Comparison of ENCODE assay signal across 18 cellular contexts in the genomic region with DNA sequence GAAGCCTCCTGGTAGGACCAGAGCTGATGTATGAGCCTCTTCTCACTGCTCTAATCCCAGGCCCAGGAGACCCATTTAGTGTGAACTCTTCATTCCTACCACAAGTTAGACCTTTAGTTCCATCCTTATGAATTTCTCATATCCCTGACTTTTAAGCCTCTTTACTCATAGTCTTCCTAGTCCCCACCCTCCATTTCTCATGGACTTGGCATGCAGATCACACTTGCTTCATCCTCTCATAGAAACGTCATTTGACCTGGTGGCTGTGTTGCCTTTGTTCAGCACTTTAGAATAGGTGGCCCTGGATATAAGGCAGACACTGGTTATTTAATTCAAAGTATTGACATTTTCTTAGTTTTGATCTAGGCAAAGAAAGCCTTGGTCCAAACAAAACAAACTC.
DNase-seq lines count a peak whose midpoint lies in the region; ATAC-seq and TF ChIP-seq lines count a peak whose summit lies in the region.
"Had no signal": no experiment of that assay in that cellular context is flagged by ENCODE, and none has a peak within 500 bp of the region (broad histone marks: within the 10 kb centered on the region; RNA-seq: fewer than 3 reads in every experiment).

No MANE protein-coding gene starts in this region.

- H3K27ac ChIP-seq in heart left ventricle = peak overlapping the region in 2 of 12 donors; percentile 22 to 37
- no peak overlapping the region for H3K27ac ChIP-seq in right cardiac atrium (ENCODE audit: low read length)
- H3K27ac ChIP-seq: ascending aorta, psoas muscle, thyroid gland had no signal

- WGBS in heart left ventricle, 4 donors = 23 to 29% (median 27%) methylated on average over 1 of the region's 1 CpG
- WGBS in right cardiac atrium = 34% methylated on average over 1 of the region's 1 CpG

- ATAC-seq in heart left ventricle (peak in 3 of 4 donors; percentile 44 to 70 (median 67)), right cardiac atrium (no peak), GM21576 (IDR thresholded peaks at IDR 0.05; ENCODE audit: unreplicated experiment) (no peak), HG03521 (IDR thresholded peaks at IDR 0.05; ENCODE audit: unreplicated experiment) (no peak)
- ATAC-seq: psoas muscle had no signal

- H3K4me3 ChIP-seq in heart left ventricle (no peak overlapping the region), right cardiac atrium (ENCODE audit: low read length) (no peak overlapping the region), adipocyte (ENCODE audit: low read length) (no peak overlapping the region), fibroblast of the aortic adventitia (ENCODE audit: low read depth, low read length) (no peak overlapping the region)
- H3K4me3 ChIP-seq: ascending aorta, psoas muscle, thyroid gland had no signal

- H3K9ac ChIP-seq in adipocyte (ENCODE audit: low read length) = no peak overlapping the region

- H3K27me3 ChIP-seq in heart left ventricle (no peaks in the 10 kb centered on the region), right cardiac atrium (ENCODE audit: control insufficient read depth, insufficient read depth) (no peaks in the 10 kb centered on the region), adipocyte (replicated peaks; ENCODE audit: control insufficient read depth, insufficient read depth, low read length) (no peaks in the 10 kb centered on the region)
- H3K27me3 ChIP-seq: ascending aorta, thyroid gland had no signal

- H3K4me1 ChIP-seq in heart left ventricle (peaks cover 0 to 24% (median 4%) of the 10 kb centered on the region in 12 donors), right cardiac atrium (ENCODE audit: control insufficient read depth, insufficient read depth, low read length) (peaks cover 4% of the 10 kb centered on the region), adipocyte (ENCODE audit: control insufficient read depth, insufficient read depth, low read length) (peaks cover 27% of the 10 kb centered on the region)
- H3K4me1 ChIP-seq: ascending aorta, psoas muscle, thyroid gland had no signal

- intact Hi-C loops in heart left ventricle (cut with DNase I) (no loop called here), right cardiac atrium (cut with DNase I) (no loop called here)

- TF ChIP-seq POLR2A in heart left ventricle (IDR thresholded peaks at IDR 0.05) = no peak

- in situ Hi-C loops in GM13976 (cut with MboI; ENCODE audit: low sequenced_read_pairs, unreplicated experiment) = no loop called here

- H3K9me3 ChIP-seq in heart left ventricle (peaks cover 0 to 15% (median 0%) of the 10 kb centered on the region in 12 donors), right cardiac atrium (ENCODE audit: control insufficient read depth, low read length) (no peaks in the 10 kb centered on the region), adipocyte (ENCODE audit: control insufficient read depth, low read length) (peaks cover 4% of the 10 kb centered on the region)
- H3K9me3 ChIP-seq: ascending aorta, thyroid gland had no signal

- no peaks in the 10 kb centered on the region for H3K36me3 ChIP-seq in heart left ventricle
- no peaks in the 10 kb centered on the region for H3K36me3 ChIP-seq in adipocyte (ENCODE audit: control insufficient read depth, insufficient read depth, low read length, severe bottlenecking)
- H3K36me3 ChIP-seq: ascending aorta, thyroid gland had no signal

- TF ChIP-seq CTCF in heart left ventricle (IDR thresholded peaks at IDR 0.05) (no peak), fibroblast of the aortic adventitia (IDR thresholded peaks at IDR 0.05; ENCODE audit: insufficient read depth, low read length) (peak; percentile 9), GM13976 (IDR thresholded peaks at IDR 0.05; ENCODE audit: borderline replicate concordance, control extremely low read depth, extremely low read depth, insufficient read depth, missing control alignments) (no peak)

- DNase-seq in heart left ventricle = no peak
- DNase-seq in right cardiac atrium = no peak
- DNase-seq in adipocyte (ENCODE audit: low read depth) = peak; percentile 48
- peak; percentile 72 for DNase-seq in fibroblast of the aortic adventitia (ENCODE audit: low read depth)
- no peak for DNase-seq in GM13976 (ENCODE audit: low spot score)
- no peak for DNase-seq in NCI-H1436 treated with DMSO at 0.1 percent for 48 hours (lab: John Stamatoyannopoulos, UW)
- DNase-seq: activated CD8-positive, alpha-beta memory T cell treated with anti-CD3 and anti-CD28 coated beads, Interleukin-2, amount 50 U/mL, for 4 hours; activated naive CD4-positive, alpha-beta T cell; CD4-positive, alpha-beta T cell; cortex of kidney; MV-4-11; NCI-H2081 treated with DMSO at 0.1 percent for 48 hours; NCI-H69; psoas muscle; thyroid gland had no signal

Comparison
In these comparisons a context has a peak if more than half of its experiments do, and no peak if none do; other contexts are left out.
1. ATAC-seq: peak in heart left ventricle (3 of 4); none in right cardiac atrium (0 of 2), GM21576 (single experiment) and HG03521 (single experiment).
2. DNase-seq: peak in adipocyte (single experiment) and fibroblast of the aortic adventitia (single experiment); none in heart left ventricle (0 of 5), right cardiac atrium (0 of 3), GM13976 (single experiment) and NCI-H1436 treated with DMSO at 0.1 percent for 48 hours (single experiment).